Comparison of ENCODE assay signal across 8 cellular contexts in the genomic region with DNA sequence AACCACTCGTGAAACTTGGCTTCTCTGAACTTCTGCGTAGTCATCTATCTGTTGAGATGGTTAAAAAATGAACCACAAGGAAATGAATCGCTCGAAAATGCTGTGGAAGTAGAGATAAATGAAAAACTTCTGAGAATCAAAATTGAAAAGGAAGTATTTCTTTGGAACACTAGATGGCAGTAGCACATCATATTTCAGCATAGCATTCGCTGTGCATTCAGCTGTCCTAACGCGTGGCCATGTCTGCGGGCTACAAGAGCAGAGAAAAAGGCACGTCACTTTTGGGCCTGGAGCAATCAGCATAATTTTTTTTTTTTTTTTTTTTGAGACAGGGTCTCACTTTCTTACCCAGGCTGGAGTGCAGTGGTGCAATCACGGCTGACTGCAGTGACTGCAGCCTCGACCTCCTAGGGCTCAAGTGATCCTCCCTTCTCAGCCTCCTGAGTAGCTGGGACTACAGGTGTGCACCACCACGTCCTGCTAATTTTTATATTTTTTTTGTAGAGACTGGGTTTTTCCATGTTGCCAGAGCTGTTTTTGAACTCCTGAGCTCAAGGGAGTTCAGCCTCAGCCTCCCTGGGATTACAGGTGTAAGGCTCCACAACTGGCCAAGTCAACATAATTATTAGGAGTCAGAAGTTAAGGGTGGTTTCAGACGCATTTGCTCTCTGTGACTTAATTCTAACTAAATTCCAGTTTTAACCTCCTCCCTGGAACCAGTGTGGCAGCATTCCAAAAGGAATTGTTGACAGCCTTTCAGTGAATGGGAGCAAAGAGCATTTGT.
A peak's percentile ranks its signal among the peaks of the same experiment; 100 is the strongest.
DNase-seq lines count a peak whose midpoint lies in the region; TF ChIP-seq lines count a peak whose summit lies in the region.

No MANE protein-coding gene starts in this region.

- H3K4me3 ChIP-seq in HFF-Myc (replicated peaks; ENCODE audit: low read depth, low read length), result no peak overlapping the region
- H3K4me3 ChIP-seq in brain microvascular endothelial cell (ENCODE audit: low read depth, low read length), result no peak overlapping the region

- H3K27me3 ChIP-seq in brain microvascular endothelial cell (replicated peaks), result peaks cover 2% of the 10 kb centered on the region

- in situ Hi-C loops in brain microvascular endothelial cell (cut with HindIII; ENCODE audit: low pct_ligation_motif_present, low sequenced_read_pairs), result no loop called here

- peak; percentile 19 for DNase-seq in GF-D8 (lab: John Stamatoyannopoulos, UW)
- DNase-seq in HFF-Myc (ENCODE audit: extremely low read depth, low read depth), result peak; percentile 44
- peak; percentile 73 for DNase-seq in NCI-H1105 treated with DMSO at 0.1 percent for 48 hours (lab: John Stamatoyannopoulos, UW)
- peak; percentile 58 for DNase-seq in SKM-1 treated with dmso at 0.1 percent for 144 hours (lab: John Stamatoyannopoulos, UW; ENCODE audit: unreplicated experiment)
- DNase-seq in brain microvascular endothelial cell, result peak; percentile 60
- DNase-seq in iPS-NIHi7 (ENCODE audit: extremely low spot score), result peak; percentile 64
- peak; percentile 14 for DNase-seq in stimulated activated CD4-positive, alpha-beta T cell treated with anti-CD3 and anti-CD28 coated beads, Interleukin-12 subunit alpha, Interleukin-12 subunit beta, amount 100 ng/mL, for 4 hours
- DNase-seq in ecto neural progenitor cell (ENCODE audit: low spot score), result no peak

- H3K27ac ChIP-seq in brain microvascular endothelial cell, result no peak overlapping the region

- TF ChIP-seq CTCF in HFF-Myc (IDR thresholded peaks at IDR 0.05; ENCODE audit: low read depth, low read length, missing control alignments) (peak; percentile 40), brain microvascular endothelial cell (IDR thresholded peaks at IDR 0.05; ENCODE audit: low read depth, low read length, missing control alignments) (peak; percentile 62)

- no peaks in the 10 kb centered on the region for H3K36me3 ChIP-seq in brain microvascular endothelial cell (replicated peaks)
